18 cellular contexts compared by ENCODE assay signal in genomic region chr2:23583467-23583866, GRCh38.
"Had no signal": no experiment of that assay in that cellular context is flagged by ENCODE, and none has a peak within 500 bp of the region (broad histone marks: within the 10 kb centered on the region; RNA-seq: fewer than 3 reads in every experiment).

No MANE protein-coding gene starts in this region.

- H3K27ac ChIP-seq: breast epithelium had no signal

- H3K4me1 ChIP-seq: breast epithelium had no signal

- H3K36me3 Mint-ChIP-seq: activated naive CD8-positive, alpha-beta T cell; memory B cell; natural killer cell treated with Interleukin-12 subunit alpha and Interleukin-12 subunit beta and Interleukin-15 and Interleukin-18, amount 100 ng/mL, for 72 hours; WTC11 had no signal

- H3K27me3 Mint-ChIP-seq: activated CD4-positive, alpha-beta T cell treated with anti-CD3 and anti-CD28 coated beads, Interleukin-2, amount 10 ng/mL, durations not matched to agents 7 days and 5 days; activated naive CD8-positive, alpha-beta T cell; activated T-cell treated with anti-CD3 and anti-CD28 coated beads, Interleukin-2, amount 50 U/mL, for 24 hours; memory B cell; stimulated activated naive CD8-positive, alpha-beta T cell treated with anti-CD3 and anti-CD28 coated beads, Interleukin-15, amount 100 ng/mL, for 72 hours had no signal

- ATAC-seq: esophagus mucosa; left lobe of liver; natural killer cell treated with Interleukin-12 subunit alpha and Interleukin-12 subunit beta and Interleukin-15 and Interleukin-18, amount 100 ng/mL, for 72 hours; stimulated activated naive CD8-positive, alpha-beta T cell treated with anti-CD3 and anti-CD28 coated beads, Interleukin-15, amount 100 ng/mL, for 72 hours; T-helper 17 cell; WTC11 had no signal

- DNase-seq: activated CD4-positive, alpha-beta T cell treated with anti-CD3 and anti-CD28 coated beads, Interleukin-2, amount 10 ng/mL, durations not matched to agents 7 days and 5 days; activated effector memory CD4-positive, alpha-beta T cell treated with anti-CD3 and anti-CD28 coated beads, Interleukin-2, amount 50 U/mL, for 16 hours; activated T-cell treated with anti-CD3 and anti-CD28 coated beads, Interleukin-2, amount 50 U/mL, for 24 hours; amygdala; foreskin fibroblast; head of caudate nucleus; stimulated activated CD4-positive, alpha-beta T cell treated with anti-CD3 and anti-CD28 coated beads, Interleukin-15, amount 100 ng/mL, for 24 hours; stimulated activated CD4-positive, alpha-beta T cell treated with anti-CD3 and anti-CD28 coated beads, Interleukin-4, amount 100 ng/mL, for 24 hours; stimulated activated naive CD8-positive, alpha-beta T cell treated with anti-CD3 and anti-CD28 coated beads, Interleukin-15, amount 100 ng/mL, for 72 hours; T-helper 17 cell had no signal

- H3K4me3 ChIP-seq: breast epithelium, tibial nerve had no signal

- H3K27ac Mint-ChIP-seq: activated CD4-positive, alpha-beta T cell treated with anti-CD3 and anti-CD28 coated beads, Interleukin-2, amount 10 ng/mL, durations not matched to agents 7 days and 5 days; activated naive CD8-positive, alpha-beta T cell; activated T-cell treated with anti-CD3 and anti-CD28 coated beads, Interleukin-2, amount 50 U/mL, for 24 hours; memory B cell; natural killer cell treated with Interleukin-12 subunit alpha and Interleukin-12 subunit beta and Interleukin-15 and Interleukin-18, amount 100 ng/mL, for 72 hours; stimulated activated naive CD8-positive, alpha-beta T cell treated with anti-CD3 and anti-CD28 coated beads, Interleukin-15, amount 100 ng/mL, for 72 hours; T-helper 17 cell; WTC11 had no signal

- H3K4me3 Mint-ChIP-seq: activated CD4-positive, alpha-beta T cell treated with anti-CD3 and anti-CD28 coated beads, Interleukin-2, amount 10 ng/mL, durations not matched to agents 7 days and 5 days; activated naive CD8-positive, alpha-beta T cell; activated T-cell treated with anti-CD3 and anti-CD28 coated beads, Interleukin-2, amount 50 U/mL, for 24 hours; memory B cell; natural killer cell treated with Interleukin-12 subunit alpha and Interleukin-12 subunit beta and Interleukin-15 and Interleukin-18, amount 100 ng/mL, for 72 hours; stimulated activated naive CD8-positive, alpha-beta T cell treated with anti-CD3 and anti-CD28 coated beads, Interleukin-15, amount 100 ng/mL, for 72 hours; T-helper 17 cell; WTC11 had no signal

- H3K9me3 ChIP-seq: breast epithelium, tibial nerve had no signal

- H3K4me1 Mint-ChIP-seq: activated CD4-positive, alpha-beta T cell treated with anti-CD3 and anti-CD28 coated beads, Interleukin-2, amount 10 ng/mL, durations not matched to agents 7 days and 5 days; stimulated activated naive CD8-positive, alpha-beta T cell treated with anti-CD3 and anti-CD28 coated beads, Interleukin-15, amount 100 ng/mL, for 72 hours; T-helper 17 cell had no signal

- H3K27me3 ChIP-seq: breast epithelium, tibial nerve had no signal

- H3K36me3 ChIP-seq: breast epithelium had no signal

- H3K9me3 Mint-ChIP-seq: activated CD4-positive, alpha-beta T cell treated with anti-CD3 and anti-CD28 coated beads, Interleukin-2, amount 10 ng/mL, durations not matched to agents 7 days and 5 days; activated T-cell treated with anti-CD3 and anti-CD28 coated beads, Interleukin-2, amount 50 U/mL, for 24 hours; memory B cell; natural killer cell treated with Interleukin-12 subunit alpha and Interleukin-12 subunit beta and Interleukin-15 and Interleukin-18, amount 100 ng/mL, for 72 hours; stimulated activated naive CD8-positive, alpha-beta T cell treated with anti-CD3 and anti-CD28 coated beads, Interleukin-15, amount 100 ng/mL, for 72 hours; WTC11 had no signal
